22 cellular contexts compared by ENCODE assay signal in the genomic region with DNA sequence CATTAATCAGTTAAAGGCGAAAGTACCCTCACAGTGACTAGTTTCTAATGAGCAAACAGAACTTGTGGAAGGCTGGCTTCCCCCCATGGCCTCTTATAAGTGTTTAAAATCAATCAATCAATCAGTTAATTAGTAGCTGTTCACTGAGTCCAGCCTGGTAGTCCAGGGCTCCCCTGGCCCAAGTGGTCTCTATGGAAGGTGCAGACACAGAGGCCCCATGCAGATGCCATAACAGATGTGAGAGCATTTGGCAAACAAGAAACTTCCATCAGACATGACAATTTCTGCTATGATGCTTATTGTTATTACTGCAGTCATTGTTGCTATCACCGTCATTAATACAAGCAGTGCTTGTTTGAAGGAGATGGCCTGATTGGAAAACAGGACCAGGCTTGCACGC.
"Had no signal": no experiment of that assay in that cellular context is flagged by ENCODE, and none has a peak within 500 bp of the region (broad histone marks: within the 10 kb centered on the region; RNA-seq: fewer than 3 reads in every experiment).

No MANE protein-coding gene starts in this region.

- FAIRE-seq: kidney had no signal

- ATAC-seq: left colon; left lung; naive thymus-derived CD4-positive, alpha-beta T cell; psoas muscle; right lobe of liver; stimulated activated memory B cell treated with anti-CD40 and anti-IgM and Interleukin-4, amounts not matched to agents 10 μg/mL and 1 μg/mL and 100 μg/mL, for 72 hours; stimulated activated naive CD8-positive, alpha-beta T cell treated with anti-CD3 and anti-CD28 coated beads, Interleukin-15, amount 100 ng/mL, for 72 hours had no signal

- H3K36me3 ChIP-seq: left lung, right lobe of liver, tibial nerve, uterus had no signal

- H3K4me1 ChIP-seq: left lung, parathyroid adenoma, psoas muscle, right lobe of liver, tibial nerve, uterus had no signal

- H3K27ac ChIP-seq: left lung, parathyroid adenoma, psoas muscle, right lobe of liver, tibial nerve, uterus had no signal

- DNase-seq: hippocampal formation; kidney; left colon; left lung; mesendoderm; naive thymus-derived CD4-positive, alpha-beta T cell; nucleus accumbens; psoas muscle; right lobe of liver; stimulated activated CD4-positive, alpha-beta T cell treated with anti-CD3 and anti-CD28 coated beads, Interleukin-1b, Interleukin-23, amount 100 ng/mL, for 48 hours; stimulated activated CD4-positive, alpha-beta T cell treated with anti-CD3 and anti-CD28 coated beads, Interleukin-2, amount 100 ng/mL, for 48 hours; stimulated activated CD4-positive, alpha-beta T cell treated with anti-CD3 and anti-CD28 coated beads, Interleukin-4, amount 100 ng/mL, for 4 hours; stimulated activated CD8-positive, alpha-beta memory T cell treated with anti-CD3 and anti-CD28 coated beads, Interleukin-4, amount 100 ng/mL, for 48 hours; stimulated activated naive CD4-positive, alpha-beta T cell treated with Interleukin-2 at 50 U/mL for 16 hours; stimulated activated naive CD8-positive, alpha-beta T cell treated with anti-CD3 and anti-CD28 coated beads, Interleukin-15, amount 100 ng/mL, for 72 hours; substantia nigra; uterus had no signal

- H3K4me3 ChIP-seq: left lung, lung, psoas muscle, right lobe of liver, smooth muscle cell, tibial nerve, uterus had no signal

- H3K27me3 ChIP-seq: left lung, right lobe of liver, tibial nerve, uterus had no signal
